In genomic region chr2:134842930-134843490, GRCh38 we compare ENCODE assay signal across 21 cellular contexts. TPM values are rescaled to one million over a fixed set of nuclear protein-coding genes. Genes with fewer than 3 reads are reported as not detected.
"Had no signal": no experiment of that assay in that cellular context is flagged by ENCODE, and none has a peak within 500 bp of the region (broad histone marks: within the 10 kb centered on the region; RNA-seq: fewer than 3 reads in every experiment).

No MANE protein-coding gene starts in this region.

- FAIRE-seq: pancreas, urothelium cell line had no signal

- H3K4me1 ChIP-seq: breast epithelium, esophagus squamous epithelium, heart left ventricle, pancreas, testis had no signal

- H3K4me3 ChIP-seq: breast epithelium, dorsolateral prefrontal cortex, esophagus squamous epithelium, heart left ventricle, pancreas, testis had no signal

- H3K36me3 ChIP-seq: breast epithelium, esophagus squamous epithelium, heart left ventricle, pancreas had no signal

- ATAC-seq: activated T-cell treated with anti-CD3 and anti-CD28 coated beads, Interleukin-2, amount 50 U/mL, for 72 hours; heart left ventricle; left ventricle myocardium superior; stimulated activated naive CD8-positive, alpha-beta T cell treated with anti-CD3 and anti-CD28 coated beads, Interleukin-15, amount 100 ng/mL, for 72 hours had no signal

- H3K4me1 Mint-ChIP-seq: activated CD4-positive, alpha-beta memory T cell treated with anti-CD3 and anti-CD28 coated beads, Interleukin-2, amount 10 ng/mL, durations not matched to agents 7 days and 5 days; activated naive CD8-positive, alpha-beta T cell treated with anti-CD3 and anti-CD28 coated beads, Interleukin-2, amount 10 ng/mL, durations not matched to agents 7 days and 5 days; stimulated activated naive CD8-positive, alpha-beta T cell treated with anti-CD3 and anti-CD28 coated beads, Interleukin-15, amount 100 ng/mL, for 72 hours had no signal

- DNase-seq: activated CD4-positive, alpha-beta memory T cell treated with anti-CD3 and anti-CD28 coated beads, Interleukin-2, amount 10 ng/mL, durations not matched to agents 7 days and 5 days; activated CD4-positive, alpha-beta T cell treated with anti-CD3 and anti-CD28 coated beads for 1 hour; activated gamma-delta T cell treated with Interleukin-2 at 50 U/mL for 16 hours; activated naive CD8-positive, alpha-beta T cell treated with anti-CD3 and anti-CD28 coated beads, Interleukin-2, amount 10 ng/mL, durations not matched to agents 7 days and 5 days; activated T-cell treated with anti-CD3 and anti-CD28 coated beads, Interleukin-2, amount 50 U/mL, for 72 hours; aorta; dorsolateral prefrontal cortex; esophagus squamous epithelium; foreskin fibroblast; heart left ventricle; islet precursor cell; left ventricle myocardium superior; pancreas; stimulated activated CD4-positive, alpha-beta T cell treated with anti-CD3 and anti-CD28 coated beads, Interleukin-4, amount 100 ng/mL, for 4 hours; stimulated activated naive CD8-positive, alpha-beta T cell treated with anti-CD3 and anti-CD28 coated beads, Interleukin-15, amount 100 ng/mL, for 72 hours; testis had no signal

- H3K9me3 Mint-ChIP-seq: activated CD4-positive, alpha-beta memory T cell treated with anti-CD3 and anti-CD28 coated beads, Interleukin-2, amount 10 ng/mL, durations not matched to agents 7 days and 5 days; activated naive CD8-positive, alpha-beta T cell treated with anti-CD3 and anti-CD28 coated beads, Interleukin-2, amount 10 ng/mL, durations not matched to agents 7 days and 5 days; T-helper 2 cell treated with Interferon-gamma antibody and Interleukin-4, amounts not matched to agents 5 μg/mL and 100 μg/mL, for 36 hours had no signal

- H3K36me3 Mint-ChIP-seq: activated naive CD8-positive, alpha-beta T cell treated with anti-CD3 and anti-CD28 coated beads, Interleukin-2, amount 10 ng/mL, durations not matched to agents 7 days and 5 days had no signal

- H3K27ac ChIP-seq: breast epithelium, dorsolateral prefrontal cortex, esophagus squamous epithelium, heart left ventricle, pancreas, testis had no signal

- H3K27ac Mint-ChIP-seq: activated CD4-positive, alpha-beta memory T cell treated with anti-CD3 and anti-CD28 coated beads, Interleukin-2, amount 10 ng/mL, durations not matched to agents 7 days and 5 days; activated naive CD8-positive, alpha-beta T cell treated with anti-CD3 and anti-CD28 coated beads, Interleukin-2, amount 10 ng/mL, durations not matched to agents 7 days and 5 days; activated T-cell treated with anti-CD3 and anti-CD28 coated beads, Interleukin-2, amount 50 U/mL, for 72 hours; T-helper 2 cell treated with Interferon-gamma antibody and Interleukin-4, amounts not matched to agents 5 μg/mL and 100 μg/mL, for 36 hours had no signal

- H3K9me3 ChIP-seq: esophagus squamous epithelium, pancreas, testis had no signal

- H3K4me3 Mint-ChIP-seq: activated CD4-positive, alpha-beta memory T cell treated with anti-CD3 and anti-CD28 coated beads, Interleukin-2, amount 10 ng/mL, durations not matched to agents 7 days and 5 days; activated naive CD8-positive, alpha-beta T cell treated with anti-CD3 and anti-CD28 coated beads, Interleukin-2, amount 10 ng/mL, durations not matched to agents 7 days and 5 days; activated T-cell treated with anti-CD3 and anti-CD28 coated beads, Interleukin-2, amount 50 U/mL, for 72 hours; stimulated activated naive CD8-positive, alpha-beta T cell treated with anti-CD3 and anti-CD28 coated beads, Interleukin-15, amount 100 ng/mL, for 72 hours; T-helper 2 cell treated with Interferon-gamma antibody and Interleukin-4, amounts not matched to agents 5 μg/mL and 100 μg/mL, for 36 hours had no signal

RNA-seq across cellular contexts. Expression of gene ACMSD, which starts 4.6 kb away (rescaled TPM):
- total RNA-seq: activated CD4-positive, alpha-beta memory T cell treated with anti-CD3 and anti-CD28 coated beads, Interleukin-2, amount 10 ng/mL, durations not matched to agents 7 days and 5 days; activated naive CD8-positive, alpha-beta T cell treated with anti-CD3 and anti-CD28 coated beads, Interleukin-2, amount 10 ng/mL, durations not matched to agents 7 days and 5 days; activated T-cell treated with anti-CD3 and anti-CD28 coated beads, Interleukin-2, amount 50 U/mL, for 72 hours; aorta; esophagus squamous epithelium; heart left ventricle; left ventricle myocardium superior; mesenteric fat pad; myocyte; testis had no signal
- polyA plus RNA-seq: aorta, heart left ventricle had no signal
